In the genomic region with DNA sequence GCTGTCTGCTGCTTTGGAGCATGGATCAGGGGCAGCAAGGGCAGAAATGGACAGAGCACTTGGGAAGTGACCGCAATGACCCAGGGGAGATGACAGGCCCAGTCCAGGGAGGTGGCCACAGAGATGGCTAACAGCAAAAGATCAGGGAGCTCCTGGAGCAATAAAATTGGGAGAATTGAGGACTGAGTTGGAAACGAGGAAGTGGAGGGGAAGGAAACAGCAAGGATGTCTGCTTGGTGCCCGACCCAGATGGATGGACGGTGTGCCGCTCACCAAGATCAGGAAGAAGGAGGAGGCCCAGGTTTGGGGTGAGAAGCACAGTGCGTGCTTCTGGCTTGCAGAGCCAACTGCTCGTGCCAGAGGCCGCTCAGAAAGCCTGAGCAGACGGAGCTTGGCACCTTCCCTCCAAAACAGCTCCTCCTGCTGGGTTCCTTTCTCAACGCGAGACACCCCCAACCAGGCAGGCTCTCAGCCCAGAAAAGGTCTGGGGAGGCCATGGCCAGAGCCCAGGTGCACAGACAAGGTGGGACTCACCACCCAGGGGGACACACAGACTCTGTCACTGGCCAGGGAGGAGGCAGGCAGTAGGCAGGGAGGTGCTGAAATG, we compare ENCODE assay signal across 8 cellular contexts. TPM values are rescaled to one million over a fixed set of nuclear protein-coding genes. Genes with fewer than 3 reads are reported as not detected.
DNase-seq lines count a peak whose midpoint lies in the region; ATAC-seq, FAIRE-seq and TF ChIP-seq lines count a peak whose summit lies in the region.

No MANE protein-coding gene starts in this region.

- no peak overlapping the region for H3K9ac ChIP-seq in astrocyte (ENCODE audit: low read length)
- no peak overlapping the region for H3K9ac ChIP-seq in keratinocyte (ENCODE audit: control insufficient read depth, extremely low read depth, insufficient read depth, low read length)

- H3K27me3 ChIP-seq in HL-60 (ENCODE audit: insufficient read depth, poor library complexity, severe bottlenecking), result no peaks in the 10 kb centered on the region
- peaks cover 12% of the 10 kb centered on the region for H3K27me3 ChIP-seq in astrocyte (ENCODE audit: insufficient read depth, low read length)
- peaks cover 5% of the 10 kb centered on the region for H3K27me3 ChIP-seq in keratinocyte (ENCODE audit: control insufficient read depth, extremely low read depth, insufficient read depth, low read length)

- FAIRE-seq in astrocyte (lab: Jason Lieb, UNC), result no peak
- FAIRE-seq in keratinocyte (lab: Jason Lieb, UNC), result no peak

- TF ChIP-seq CTCF in HL-60 (IDR thresholded peaks at IDR 0.05; ENCODE audit: insufficient read depth, low read length), result peak; percentile 19
- peak; percentile 10 for TF ChIP-seq CTCF in astrocyte (IDR thresholded peaks at IDR 0.05; ENCODE audit: insufficient read depth, low read depth, low read length)
- peak in 2 of 3 experiments; percentile 42 to 48 for TF ChIP-seq CTCF in keratinocyte (optimal IDR thresholded peaks at IDR 0.05 in 1 of 3, IDR thresholded peaks at IDR 0.05 in 1 of 3, conservative IDR thresholded peaks at IDR 0.05 in 1 of 3; ENCODE audit: extremely low read depth in 1 of 3, insufficient read depth in 2 of 3, low read length in 3 of 3)

- H3K4me1 ChIP-seq in astrocyte (ENCODE audit: insufficient read depth, low read length), result peaks cover 6% of the 10 kb centered on the region
- H3K4me1 ChIP-seq in keratinocyte (ENCODE audit: control insufficient read depth, extremely low read depth, insufficient read depth, low read length), result peaks cover 14% of the 10 kb centered on the region

- DNase-seq in COR-L47 (lab: John Stamatoyannopoulos, UW) (peak; percentile 57), HL-60 (ENCODE audit: low read depth in 1 of 2, low spot score in 1 of 2) (peak in 1 of 2 experiments; percentile 68), astrocyte (ENCODE audit: low read depth) (no peak), keratinocyte (ENCODE audit: low read depth, low spot score) (no peak), H4 (ENCODE audit: low spot score) (no peak), NCI-H1417 treated with DMSO at 0.1 percent for 48 hours (lab: John Stamatoyannopoulos, UW) (no peak), GOT3 (lab: John Stamatoyannopoulos, UW) (no peak)

- no peak overlapping the region for H2AFZ ChIP-seq in astrocyte (ENCODE audit: low read depth, low read length)
- no peak overlapping the region for H2AFZ ChIP-seq in keratinocyte (ENCODE audit: control insufficient read depth, low read length)

- H3K36me3 Mint-ChIP-seq in astrocyte (ENCODE audit: low read depth, unreplicated experiment), result no peaks in the 10 kb centered on the region

- H4K20me1 ChIP-seq in astrocyte (ENCODE audit: insufficient read depth, low read length), result no peaks in the 10 kb centered on the region
- H4K20me1 ChIP-seq in keratinocyte (ENCODE audit: control insufficient read depth, extremely low read depth, insufficient read depth, low read length), result no peaks in the 10 kb centered on the region

- H3K27me3 Mint-ChIP-seq in astrocyte (ENCODE audit: low read depth, unreplicated experiment), result peaks cover 40% of the 10 kb centered on the region

- H3K27ac ChIP-seq in HL-60 (replicated peaks), result no peak overlapping the region
- H3K27ac ChIP-seq in astrocyte (ENCODE audit: low read depth, low read length), result no peak overlapping the region
- H3K27ac ChIP-seq in keratinocyte (ENCODE audit: control insufficient read depth, insufficient read depth, low read length), result no peak overlapping the region

- H3K79me2 ChIP-seq in astrocyte (ENCODE audit: insufficient read depth, low read length) (no peaks in the 10 kb centered on the region), keratinocyte (ENCODE audit: control insufficient read depth, insufficient read depth, low read length) (no peaks in the 10 kb centered on the region)

- H3K36me3 ChIP-seq in astrocyte (ENCODE audit: insufficient read depth, low read length), result no peaks in the 10 kb centered on the region
- no peaks in the 10 kb centered on the region for H3K36me3 ChIP-seq in keratinocyte (ENCODE audit: control insufficient read depth in 2 of 2, extremely low read depth in 1 of 2, insufficient read depth in 2 of 2, low read length in 2 of 2)

- dilution Hi-C loops in keratinocyte (cut with MboI; ENCODE audit: extremely low pct_ligation_motif_present, low sequenced_read_pairs), result no loop called here

- H3K27ac Mint-ChIP-seq in astrocyte (ENCODE audit: unreplicated experiment), result no peak overlapping the region

- no peak overlapping the region for H3K4me3 ChIP-seq in HL-60 (replicated peaks; ENCODE audit: insufficient read depth, low read length)
- no peak overlapping the region for H3K4me3 ChIP-seq in astrocyte (ENCODE audit: insufficient read depth, low read depth, low read length)
- no peak overlapping the region for H3K4me3 ChIP-seq in keratinocyte (ENCODE audit: control insufficient read depth in 2 of 3, extremely low read depth in 1 of 3, insufficient read depth in 2 of 3, low read depth in 1 of 3, low read length in 3 of 3)

- H3K4me1 Mint-ChIP-seq in astrocyte (ENCODE audit: low read depth, unreplicated experiment), result peaks cover 8% of the 10 kb centered on the region

- no peak overlapping the region for H3K4me2 ChIP-seq in astrocyte (ENCODE audit: low read length)
- no peak overlapping the region for H3K4me2 ChIP-seq in keratinocyte (ENCODE audit: control insufficient read depth, extremely low read depth, insufficient read depth, low read depth, low read length)

- H3K9me3 Mint-ChIP-seq in astrocyte (ENCODE audit: unreplicated experiment), result no peaks in the 10 kb centered on the region

- peaks cover 2% of the 10 kb centered on the region for H3K9me1 ChIP-seq in keratinocyte (ENCODE audit: control insufficient read depth, extremely low read depth, insufficient read depth, low read length)

- no peak for ATAC-seq in GM19351 (IDR thresholded peaks at IDR 0.05; ENCODE audit: unreplicated experiment)

- H3K9me3 ChIP-seq in astrocyte (ENCODE audit: insufficient read depth, low read depth, low read length) (no peaks in the 10 kb centered on the region), keratinocyte (ENCODE audit: control insufficient read depth, low read depth, low read length) (no peaks in the 10 kb centered on the region)

- H3K4me3 Mint-ChIP-seq in astrocyte (ENCODE audit: unreplicated experiment), result no peak overlapping the region

RNA-seq across cellular contexts. Expression of a gene that starts 1.7 kb away (rescaled TPM):
- total RNA-seq in astrocyte, result not detected in 2 replicates
- 0.02 to 0.07 TPM (median 0.06 TPM) in 3 replicates for polyA plus RNA-seq in keratinocyte
- not detected for polyA plus RNA-seq in keratinocyte (2011; ENCODE audit: low read depth)
- 0.04 TPM in 1 of 2 replicates, not detected in the other for polyA plus RNA-seq in keratinocyte (2011; cell fraction: cytosol; rRNA removed)
- 0.11 and 0.13 TPM in 2 replicates for polyA plus RNA-seq in keratinocyte (2011; cell fraction: nucleus; rRNA removed)
- 0.06 TPM in 1 of 2 replicates, not detected in the other for polyA plus RNA-seq in keratinocyte (2012; ENCODE audit: low replicate concordance)
- 0.22 to 0.30 TPM in 2 of 3 replicates, not detected in the other for polyA minus RNA-seq in keratinocyte
- polyA minus RNA-seq in keratinocyte (2011; cell fraction: cytosol; rRNA and poly(A)+ RNA removed), result not detected
- 0.32 and 0.47 TPM in 2 replicates for polyA minus RNA-seq in keratinocyte (2011; cell fraction: nucleus; rRNA and poly(A)+ RNA removed)
- not detected in 2 replicates for total RNA-seq in H4 (2014; rRNA removed; shearing (Covaris generic))

RNA-seq across cellular contexts. Expression of a gene that starts 17.9 kb away (rescaled TPM):
- total RNA-seq in astrocyte, result not detected in 2 replicates
- not detected in 3 replicates for polyA plus RNA-seq in keratinocyte
- polyA plus RNA-seq in keratinocyte (2011; ENCODE audit: low read depth), result not detected
- not detected in 2 replicates for polyA plus RNA-seq in keratinocyte (2011; cell fraction: cytosol; rRNA removed)
- polyA plus RNA-seq in keratinocyte (2011; cell fraction: nucleus; rRNA removed), result not detected in 2 replicates
- polyA plus RNA-seq in keratinocyte (2012; ENCODE audit: low replicate concordance), result not detected in 2 replicates
- polyA minus RNA-seq in keratinocyte, result not detected in 3 replicates
- polyA minus RNA-seq in keratinocyte (2011; cell fraction: cytosol; rRNA and poly(A)+ RNA removed), result not detected
- polyA minus RNA-seq in keratinocyte (2011; cell fraction: nucleus; rRNA and poly(A)+ RNA removed), result not detected in 2 replicates
- not detected in 2 replicates for total RNA-seq in H4 (2014; rRNA removed; shearing (Covaris generic))

RNA-seq across cellular contexts. Expression of a gene that starts 24.8 kb away (rescaled TPM):
- 7.8 and 11.3 TPM in 2 replicates for total RNA-seq in astrocyte
- polyA plus RNA-seq in keratinocyte, result 8.6 to 10.6 TPM (median 9.3 TPM) in 3 replicates
- 1.1 TPM for polyA plus RNA-seq in keratinocyte (2011; ENCODE audit: low read depth)
- polyA plus RNA-seq in keratinocyte (2011; cell fraction: cytosol; rRNA removed), result 5.3 and 14.2 TPM in 2 replicates
- polyA plus RNA-seq in keratinocyte (2011; cell fraction: nucleus; rRNA removed), result 12.9 and 17.9 TPM in 2 replicates
- 3.5 and 10.1 TPM in 2 replicates for polyA plus RNA-seq in keratinocyte (2012; ENCODE audit: low replicate concordance)
- polyA minus RNA-seq in keratinocyte, result 3.4 to 13.1 TPM (median 5.4 TPM) in 3 replicates
- polyA minus RNA-seq in keratinocyte (2011; cell fraction: cytosol; rRNA and poly(A)+ RNA removed), result 10.2 TPM
- polyA minus RNA-seq in keratinocyte (2011; cell fraction: nucleus; rRNA and poly(A)+ RNA removed), result 4.0 and 5.9 TPM in 2 replicates
- total RNA-seq in H4 (2014; rRNA removed; shearing (Covaris generic)), result 26.2 and 28.1 TPM in 2 replicates

RNA-seq across cellular contexts. Expression of a gene that starts 26.8 kb away (rescaled TPM):
- 2.8 and 3.0 TPM in 2 replicates for total RNA-seq in astrocyte
- 6.0 to 11.2 TPM (median 7.7 TPM) in 3 replicates for polyA plus RNA-seq in keratinocyte
- 2.1 TPM for polyA plus RNA-seq in keratinocyte (2011; ENCODE audit: low read depth)
- polyA plus RNA-seq in keratinocyte (2011; cell fraction: cytosol; rRNA removed), result 6.1 and 18.8 TPM in 2 replicates
- polyA plus RNA-seq in keratinocyte (2011; cell fraction: nucleus; rRNA removed), result 5.3 and 8.8 TPM in 2 replicates
- 13.5 and 15.7 TPM in 2 replicates for polyA plus RNA-seq in keratinocyte (2012; ENCODE audit: low replicate concordance)
- 2.7 to 6.3 TPM (median 2.9 TPM) in 3 replicates for polyA minus RNA-seq in keratinocyte
- polyA minus RNA-seq in keratinocyte (2011; cell fraction: cytosol; rRNA and poly(A)+ RNA removed), result 20.7 TPM
- 3.8 and 4.1 TPM in 2 replicates for polyA minus RNA-seq in keratinocyte (2011; cell fraction: nucleus; rRNA and poly(A)+ RNA removed)
- 5.8 and 7.3 TPM in 2 replicates for total RNA-seq in H4 (2014; rRNA removed; shearing (Covaris generic))

RNA-seq across cellular contexts. Expression of a gene that starts 31.1 kb away (rescaled TPM):
- 103 and 106 TPM in 2 replicates for total RNA-seq in astrocyte
- 105 to 147 TPM (median 146 TPM) in 3 replicates for polyA plus RNA-seq in keratinocyte
- 123 TPM for polyA plus RNA-seq in keratinocyte (2011; ENCODE audit: low read depth)
- 97.8 and 116 TPM in 2 replicates for polyA plus RNA-seq in keratinocyte (2011; cell fraction: cytosol; rRNA removed)
- 203 and 245 TPM in 2 replicates for polyA plus RNA-seq in keratinocyte (2011; cell fraction: nucleus; rRNA removed)
- 87.3 and 153 TPM in 2 replicates for polyA plus RNA-seq in keratinocyte (2012; ENCODE audit: low replicate concordance)
- 165 to 210 TPM (median 166 TPM) in 3 replicates for polyA minus RNA-seq in keratinocyte
- polyA minus RNA-seq in keratinocyte (2011; cell fraction: cytosol; rRNA and poly(A)+ RNA removed), result 248 TPM
- 118 and 135 TPM in 2 replicates for polyA minus RNA-seq in keratinocyte (2011; cell fraction: nucleus; rRNA and poly(A)+ RNA removed)
- 745 and 800 TPM in 2 replicates for total RNA-seq in H4 (2014; rRNA removed; shearing (Covaris generic))
